ENCODE assay signal across 13 cellular contexts in the genomic region with DNA sequence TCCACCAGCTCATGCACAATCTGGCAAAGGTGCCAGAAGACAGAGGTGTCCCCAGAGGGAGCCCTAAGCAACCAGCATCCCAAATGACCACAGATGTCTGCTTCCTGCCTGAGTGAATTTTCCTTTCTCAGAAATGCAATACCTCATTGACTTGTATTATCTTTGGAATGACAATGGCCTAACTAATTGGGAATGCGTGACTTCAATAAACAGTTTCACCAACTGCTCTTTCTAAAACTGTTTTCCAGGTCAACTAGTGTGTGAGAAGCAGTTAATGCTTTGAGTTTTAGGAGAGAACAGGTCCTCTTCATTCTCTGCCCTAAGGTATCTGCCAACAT.
DNase-seq lines count a peak whose midpoint lies in the region; ATAC-seq and TF ChIP-seq lines count a peak whose summit lies in the region.
"Had no signal": no experiment of that assay in that cellular context is flagged by ENCODE, and none has a peak within 500 bp of the region (broad histone marks: within the 10 kb centered on the region; RNA-seq: fewer than 3 reads in every experiment).

No MANE protein-coding gene starts in this region.

- H3K36me3 ChIP-seq in SJCRH30 (no peaks in the 10 kb centered on the region), vagina (no peaks in the 10 kb centered on the region)
- H3K36me3 ChIP-seq: upper lobe of left lung had no signal

- intact Hi-C loops in Right ventricle myocardium superior (cut with DNase I) (no loop called here), right cardiac atrium (cut with DNase I) (no loop called here), vagina (cut with DNase I) (no loop called here)

- ATAC-seq in Right ventricle myocardium superior (ENCODE audit: poor library complexity) (peak; percentile 3), right cardiac atrium (no peak), GM18870 (IDR thresholded peaks at IDR 0.05; ENCODE audit: unreplicated experiment) (no peak)

- no peak overlapping the region for H3K4me3 ChIP-seq in right cardiac atrium (ENCODE audit: low read length)
- no peak overlapping the region for H3K4me3 ChIP-seq in SJCRH30
- H3K4me3 ChIP-seq in fibroblast of pulmonary artery (replicated peaks; ENCODE audit: low read depth, low read length), result no peak overlapping the region
- no peak overlapping the region for H3K4me3 ChIP-seq in vagina
- H3K4me3 ChIP-seq: upper lobe of left lung had no signal

- TF ChIP-seq CTCF in fibroblast of pulmonary artery (IDR thresholded peaks at IDR 0.05; ENCODE audit: low read length, missing control alignments) (no peak), vagina (IDR thresholded peaks at IDR 0.05) (no peak)

- 64% methylated on average over 1 of the region's 1 CpG for WGBS in right cardiac atrium

- TF ChIP-seq POLR2A in vagina (IDR thresholded peaks at IDR 0.05), result no peak

- no peak overlapping the region for H3K27ac ChIP-seq in right cardiac atrium (ENCODE audit: low read length)
- H3K27ac ChIP-seq in SJCRH30, result peak overlapping the region; percentile 85
- peak overlapping the region; percentile 73 for H3K27ac ChIP-seq in vagina
- H3K27ac ChIP-seq: upper lobe of left lung had no signal

- no peak for DNase-seq in Right ventricle myocardium superior
- DNase-seq in right cardiac atrium, result no peak
- DNase-seq in SJCRH30, result peak; percentile 78 to 86
- DNase-seq in fibroblast of pulmonary artery (ENCODE audit: low read depth), result peak; percentile 18
- no peak for DNase-seq in vagina (ENCODE audit: extremely low spot score in 2 of 2)
- no peak for DNase-seq in DMS53 (lab: John Stamatoyannopoulos, UW)
- DNase-seq in NCI-H345 (lab: John Stamatoyannopoulos, UW), result no peak
- DNase-seq: activated gamma-delta T cell treated with Interleukin-2 at 50 U/mL for 16 hours, cerebellar nuclear complex, midbrain, NCI-H446 treated with DMSO at 0.1 percent for 48 hours, upper lobe of left lung had no signal

- H3K27me3 ChIP-seq in right cardiac atrium (ENCODE audit: control insufficient read depth, insufficient read depth), result no peaks in the 10 kb centered on the region
- H3K27me3 ChIP-seq in SJCRH30, result no peaks in the 10 kb centered on the region
- no peaks in the 10 kb centered on the region for H3K27me3 ChIP-seq in vagina
- H3K27me3 ChIP-seq: upper lobe of left lung had no signal

- H3K9me3 ChIP-seq in right cardiac atrium (ENCODE audit: control insufficient read depth, low read length) (no peaks in the 10 kb centered on the region), SJCRH30 (replicated peaks) (no peaks in the 10 kb centered on the region), vagina (no peaks in the 10 kb centered on the region)
- H3K9me3 ChIP-seq: upper lobe of left lung had no signal

- H3K4me1 ChIP-seq in right cardiac atrium (ENCODE audit: control insufficient read depth, insufficient read depth, low read length) (peaks cover 4% of the 10 kb centered on the region), SJCRH30 (peaks cover 41% of the 10 kb centered on the region), vagina (peaks cover 36% of the 10 kb centered on the region)
- H3K4me1 ChIP-seq: upper lobe of left lung had no signal

Comparison
In these comparisons a context has a peak if more than half of its experiments do, and no peak if none do; other contexts are left out.
1. DNase-seq: peak in SJCRH30 (2 of 2) and fibroblast of pulmonary artery (single experiment); none in Right ventricle myocardium superior (single experiment), right cardiac atrium (0 of 3), vagina (0 of 2), DMS53 (single experiment) and NCI-H345 (single experiment).